ENCODE assay signal across 20 cellular contexts in genomic region chr19:34994286-34994642, GRCh38. TPM values are rescaled to one million over a fixed set of nuclear protein-coding genes. Genes with fewer than 3 reads are reported as not detected.
DNase-seq lines count a peak whose midpoint lies in the region; ATAC-seq, FAIRE-seq and TF ChIP-seq lines count a peak whose summit lies in the region.
"Had no signal": no experiment of that assay in that cellular context is flagged by ENCODE, and none has a peak within 500 bp of the region (broad histone marks: within the 10 kb centered on the region; RNA-seq: fewer than 3 reads in every experiment).

No MANE protein-coding gene starts in this region.

- no peaks in the 10 kb centered on the region for H3F3A ChIP-seq in PC-3 (ENCODE audit: low read length, unreplicated experiment)

- H3K79me2 ChIP-seq in PC-3 (ENCODE audit: low read length), result no peaks in the 10 kb centered on the region

- H3K4me3 ChIP-seq in PC-3 (ENCODE audit: low read length) (no peak overlapping the region), endodermal cell (ENCODE audit: low read length) (no peak overlapping the region), thoracic aorta (no peak overlapping the region)
- H3K4me3 ChIP-seq: cardiac muscle cell, SJSA1 had no signal

- no peak for ATAC-seq in PC-3
- peak; percentile 37 to 79 (median 53) for ATAC-seq in natural killer cell
- no peak for ATAC-seq in thoracic aorta (ENCODE audit: insufficient number of reproducible peaks, low FRiP score, low read depth)
- ATAC-seq in GM18861 (IDR thresholded peaks at IDR 0.05; ENCODE audit: unreplicated experiment), result no peak
- ATAC-seq in GM19395 (IDR thresholded peaks at IDR 0.05; ENCODE audit: unreplicated experiment), result no peak
- ATAC-seq: stimulated activated naive CD8-positive, alpha-beta T cell treated with anti-CD3 and anti-CD28 coated beads, Interleukin-15, Interleukin-2, amounts not matched to agents 100 U/mL and 50 U/mL, for 24 hours had no signal

- peaks cover 6% of the 10 kb centered on the region for H3K9me3 Mint-ChIP-seq in endodermal cell
- H3K9me3 Mint-ChIP-seq in natural killer cell, result no peaks in the 10 kb centered on the region
- H3K9me3 Mint-ChIP-seq: activated naive CD8-positive, alpha-beta T cell treated with anti-CD3 and anti-CD28 coated beads, Interleukin-2, amount 10 ng/mL, durations not matched to agents 7 days and 5 days had no signal

- FAIRE-seq in GM19239 (lab: Jason Lieb, UNC), result no peak

- POLR2A ChIA-PET in PC-3 (lab: Charles Lee; ENCODE audit: unreplicated experiment), result no interaction called here

- H3K27ac Mint-ChIP-seq in endodermal cell (no peak overlapping the region), natural killer cell (peak overlapping the region in 1 of 2 donors; percentile 2)
- H3K27ac Mint-ChIP-seq: activated naive CD8-positive, alpha-beta T cell treated with anti-CD3 and anti-CD28 coated beads, Interleukin-2, amount 10 ng/mL, durations not matched to agents 7 days and 5 days; activated T-cell treated with anti-CD3 and anti-CD28 coated beads, Interleukin-2, amount 50 U/mL, for 24 hours had no signal

- no peaks in the 10 kb centered on the region for H3K9me3 ChIP-seq in PC-3 (ENCODE audit: low read length)
- H3K9me3 ChIP-seq in endodermal cell (ENCODE audit: control insufficient read depth, low read length), result no peaks in the 10 kb centered on the region
- H3K9me3 ChIP-seq in thoracic aorta, result no peaks in the 10 kb centered on the region
- H3K9me3 ChIP-seq: BE2C, SJSA1 had no signal

- TF ChIP-seq CTCF in PC-3 (conservative IDR thresholded peaks at IDR 0.05; ENCODE audit: low read depth, low read length) (no peak), endodermal cell (conservative IDR thresholded peaks at IDR 0.05) (no peak), natural killer cell (IDR thresholded peaks at IDR 0.05) (no peak), thoracic aorta (IDR thresholded peaks at IDR 0.05) (no peak)

- H3K36me3 ChIP-seq in PC-3 (ENCODE audit: low read depth, low read length), result no peaks in the 10 kb centered on the region
- no peaks in the 10 kb centered on the region for H3K36me3 ChIP-seq in endodermal cell (ENCODE audit: control insufficient read depth, insufficient read depth, low read length)
- no peaks in the 10 kb centered on the region for H3K36me3 ChIP-seq in thoracic aorta
- H3K36me3 ChIP-seq: BE2C, cardiac muscle cell, SJSA1 had no signal

- H3K4me3 Mint-ChIP-seq in endodermal cell (no peak overlapping the region), natural killer cell (peak overlapping the region; percentile 54)
- H3K4me3 Mint-ChIP-seq: activated naive CD8-positive, alpha-beta T cell treated with anti-CD3 and anti-CD28 coated beads, Interleukin-2, amount 10 ng/mL, durations not matched to agents 7 days and 5 days; activated T-cell treated with anti-CD3 and anti-CD28 coated beads, Interleukin-2, amount 50 U/mL, for 24 hours had no signal

- WGBS in endodermal cell (ENCODE audit: insufficient coverage in 1 of 2, insufficient read length in 1 of 2), 2 experiments, result 82 to 87% methylated on average over 7 to 9 of the region's 9 CpGs

- H3K36me3 Mint-ChIP-seq in endodermal cell (ENCODE audit: low read depth) (no peaks in the 10 kb centered on the region), natural killer cell (no peaks in the 10 kb centered on the region)

- H3K4me1 ChIP-seq in PC-3 (ENCODE audit: insufficient read depth, low read length), result peaks cover 15% of the 10 kb centered on the region
- no peaks in the 10 kb centered on the region for H3K4me1 ChIP-seq in endodermal cell (ENCODE audit: control insufficient read depth, insufficient read depth, low read length)
- H3K4me1 ChIP-seq in thoracic aorta (ENCODE audit: control insufficient read depth in 1 of 2, low read depth in 2 of 2), result peaks cover 3 to 44% of the 10 kb centered on the region in 2 donors
- H3K4me1 ChIP-seq: BE2C had no signal

- H3K4me1 Mint-ChIP-seq in endodermal cell (peaks cover 13% of the 10 kb centered on the region), natural killer cell (peaks cover 27 to 44% of the 10 kb centered on the region in 2 donors)

- H3K9me2 ChIP-seq in PC-3 (replicated peaks; ENCODE audit: low read length), result no peaks in the 10 kb centered on the region

- DNase-seq in PC-3, result no peak
- DNase-seq in endodermal cell, result peak; percentile 36
- no peak for DNase-seq in natural killer cell
- DNase-seq in thoracic aorta (ENCODE audit: low spot score), result no peak
- DNase-seq in GM19239 (ENCODE audit: insufficient read length, low spot score), result no peak
- DNase-seq: activated CD4-positive, alpha-beta T cell treated with anti-CD3 and anti-CD28 coated beads for 48 hours; activated naive CD8-positive, alpha-beta T cell treated with anti-CD3 and anti-CD28 coated beads, Interleukin-2, amount 10 ng/mL, durations not matched to agents 7 days and 5 days; activated T-cell treated with anti-CD3 and anti-CD28 coated beads, Interleukin-2, amount 50 U/mL, for 24 hours; BE2C; mesendoderm; NCI-H187 treated with DMSO at 0.1 percent for 48 hours; stimulated activated CD4-positive, alpha-beta T cell treated with anti-CD3 and anti-CD28 coated beads, Interleukin-12 subunit alpha, Interleukin-12 subunit beta, amount 100 ng/mL, for 4 hours; stimulated activated naive CD8-positive, alpha-beta T cell treated with anti-CD3 and anti-CD28 coated beads, Interleukin-15, Interleukin-2, amounts not matched to agents 100 U/mL and 50 U/mL, for 24 hours; T1000 had no signal

- H3K9ac ChIP-seq in PC-3 (ENCODE audit: low read length) (no peak overlapping the region), endodermal cell (ENCODE audit: extremely low read depth, low read length, poor library complexity, severe bottlenecking) (no peak overlapping the region)

- CTCF ChIA-PET in PC-3 (lab: Charles Lee), result no interaction called here

- no peak overlapping the region for H2AFZ ChIP-seq in PC-3 (ENCODE audit: low read length)

- H3K27ac ChIP-seq in PC-3 (ENCODE audit: low read length), result no peak overlapping the region
- no peak overlapping the region for H3K27ac ChIP-seq in endodermal cell (ENCODE audit: low read depth, low read length)
- peak overlapping the region; percentile 49 to 83 for H3K27ac ChIP-seq in thoracic aorta
- H3K27ac ChIP-seq: cardiac muscle cell had no signal

- H3K4me2 ChIP-seq in PC-3 (ENCODE audit: low read length), result peak overlapping the region; percentile 53; the same call in 1 of the 2 replicates

- H3K27me3 Mint-ChIP-seq in endodermal cell (ENCODE audit: insufficient read depth) (no peaks in the 10 kb centered on the region), natural killer cell (ENCODE audit: low read depth in 2 of 2) (peaks cover 0 to 3% of the 10 kb centered on the region in 2 donors)
- H3K27me3 Mint-ChIP-seq: activated naive CD8-positive, alpha-beta T cell treated with anti-CD3 and anti-CD28 coated beads, Interleukin-2, amount 10 ng/mL, durations not matched to agents 7 days and 5 days; activated T-cell treated with anti-CD3 and anti-CD28 coated beads, Interleukin-2, amount 50 U/mL, for 24 hours had no signal

- H3K27me3 ChIP-seq in PC-3 (ENCODE audit: low read length) (no peaks in the 10 kb centered on the region), endodermal cell (ENCODE audit: control insufficient read depth, insufficient read depth, low read length, poor library complexity, severe bottlenecking) (no peaks in the 10 kb centered on the region), thoracic aorta (replicated peaks; ENCODE audit: insufficient read depth) (no peaks in the 10 kb centered on the region)
- H3K27me3 ChIP-seq: BE2C, cardiac muscle cell, SJSA1 had no signal

- intact Hi-C loops in PC-3 (cut with micrococcal nuclease) (no loop called here), natural killer cell (cut with micrococcal nuclease) (no loop called here)

- H4K20me1 ChIP-seq in PC-3 (ENCODE audit: low read length), result no peaks in the 10 kb centered on the region

- no TSS peak for BruUV-seq in PC-3 (replicated peaks; lab: Mats Ljungman, UMichigan)

RNA-seq across cellular contexts. Expression of gene GRAMD1A, which starts 5.9 kb away (rescaled TPM):
- total RNA-seq in PC-3 (2014; rRNA removed) (24.8 and 32.8 TPM in 2 replicates), endodermal cell (100 to 1,000 TPM; 115 to 137 TPM), natural killer cell (10 to 100 TPM; 57.6 to 80.3 (median 66.6) TPM), thoracic aorta (10 to 100 TPM; 42.9 to 83.5 TPM)
- polyA plus RNA-seq in endodermal cell (2013, experiment 1 of 2), result 101 TPM
- 87.3 TPM for polyA plus RNA-seq in endodermal cell (2013, experiment 2 of 2)

RNA-seq across cellular contexts. Expression of gene ZNF792, which starts 30.2 kb away (rescaled TPM):
- total RNA-seq in PC-3 (2014; rRNA removed) (5.8 and 6.3 TPM in 2 replicates), endodermal cell (10 to 100 TPM; 30.2 to 32.1 TPM), natural killer cell (10 to 100 TPM; 11.9 to 19.6 (median 16.2) TPM), thoracic aorta (1 to 10 TPM; 5.5 to 8.5 TPM)
- 4.6 TPM for polyA plus RNA-seq in endodermal cell (2013, experiment 1 of 2)
- 5.4 TPM for polyA plus RNA-seq in endodermal cell (2013, experiment 2 of 2)

RNA-seq across cellular contexts. Expression of gene SCN1B, which starts 36.0 kb away (rescaled TPM):
- total RNA-seq in PC-3 (2014; rRNA removed), result 1.7 TPM in 2 replicates
- 1 to 10 TPM; 1.4 to 1.5 TPM for total RNA-seq in endodermal cell
- polyA plus RNA-seq in endodermal cell (2013, experiment 1 of 2), result 1.7 TPM
- 2.5 TPM for polyA plus RNA-seq in endodermal cell (2013, experiment 2 of 2)
- 1 to 10 TPM in 2 of 3 donors, under 1 TPM in 1; 0.94 to 1.5 (median 1.1) TPM for total RNA-seq in natural killer cell
- 10 to 100 TPM; 25.1 to 26.0 TPM for total RNA-seq in thoracic aorta

RNA-seq across cellular contexts. Expression of gene HPN, which starts 47.3 kb away (rescaled TPM):
- total RNA-seq in PC-3 (2014; rRNA removed) (0.18 TPM in 1 of 2 replicates, not detected in the other), endodermal cell (10 to 100 TPM; 29.0 to 49.6 TPM), natural killer cell (not detected), thoracic aorta (1 to 10 TPM in 1 of 2 donors, under 1 TPM in 1; 0.35 to 5.4 TPM)
- 2.7 TPM for polyA plus RNA-seq in endodermal cell (2013, experiment 1 of 2)
- polyA plus RNA-seq in endodermal cell (2013, experiment 2 of 2), result 2.8 TPM
- total RNA-seq: fibroblast of villous mesenchyme, NCI-H460, SJSA1 had no signal

Comparison
In these comparisons a context has a peak if more than half of its experiments do, and no peak if none do; other contexts are left out.
1. ATAC-seq: peak in natural killer cell (3 of 3); none in PC-3 (single experiment), thoracic aorta (single experiment), GM18861 (single experiment) and GM19395 (single experiment).
2. H3K27ac ChIP-seq: peak in thoracic aorta (2 of 2); none in PC-3 (single experiment) and endodermal cell (single experiment).